Comparison of ENCODE assay signal across 7 cellular contexts in genomic region chr17:50013079-50013478, GRCh38. TPM values are rescaled to one million over a fixed set of nuclear protein-coding genes. Genes with fewer than 3 reads are reported as not detected.
"Had no signal": no experiment of that assay in that cellular context is flagged by ENCODE, and none has a peak within 500 bp of the region (broad histone marks: within the 10 kb centered on the region; RNA-seq: fewer than 3 reads in every experiment).

No MANE protein-coding gene starts in this region.

- H3K27ac Mint-ChIP-seq: GM23338, H9, HFFc6 had no signal

- H3K4me3 ChIP-seq: GM23338 had no signal

- ATAC-seq: GM23338 had no signal

- DNase-seq: H9, HCEC 1CT, HFFc6, IMR-90 had no signal

- H3K4me3 Mint-ChIP-seq: GM23338, H9, HFFc6 had no signal

- H3K27ac ChIP-seq: HL-60 had no signal

- H3K4me1 Mint-ChIP-seq: GM23338, H9 had no signal

- H2AFZ ChIP-seq: GM23338 had no signal

- FAIRE-seq: H54 had no signal

- H3K4me2 ChIP-seq: GM23338 had no signal

RNA-seq across cellular contexts. Expression of gene DLX3, which starts 18.1 kb away (rescaled TPM):
- total RNA-seq: HFFc6, IMR-90 had no signal
- polyA plus RNA-seq: IMR-90 had no signal

RNA-seq across cellular contexts. Expression of gene DLX4, which starts 44.1 kb away (rescaled TPM):
- total RNA-seq: HFFc6, IMR-90 had no signal
- polyA plus RNA-seq: IMR-90 had no signal
